9 cellular contexts compared by ENCODE assay signal in genomic region chr9:37026085-37026935, GRCh38. TPM values are rescaled to one million over a fixed set of nuclear protein-coding genes. Genes with fewer than 3 reads are reported as not detected.
DNase-seq lines count a peak whose midpoint lies in the region; ATAC-seq and TF ChIP-seq lines count a peak whose summit lies in the region.
"Had no signal": no experiment of that assay in that cellular context is flagged by ENCODE, and none has a peak within 500 bp of the region (broad histone marks: within the 10 kb centered on the region; RNA-seq: fewer than 3 reads in every experiment).

No MANE protein-coding gene starts in this region.

- TF ChIP-seq CTCF in natural killer cell (IDR thresholded peaks at IDR 0.05) (no peak), tibial artery (IDR thresholded peaks at IDR 0.05) (no peak)

- peaks cover 66% of the 10 kb centered on the region for H3K27me3 Mint-ChIP-seq in activated T-helper 17 cell treated with anti-CD3 and anti-CD28 coated beads, Interleukin-2, amount 50 U/mL, for 72 hours
- H3K27me3 Mint-ChIP-seq in natural killer cell (ENCODE audit: low read depth in 2 of 2): peaks cover 69 to 70% of the 10 kb centered on the region in 2 donors

- ATAC-seq in activated T-helper 17 cell treated with anti-CD3 and anti-CD28 coated beads, Interleukin-2, amount 50 U/mL, for 72 hours (replicated peaks): no peak
- ATAC-seq in natural killer cell (no peak), sciatic nerve (no peak), GM21576 (IDR thresholded peaks at IDR 0.05; ENCODE audit: unreplicated experiment) (no peak)

- H3K36me3 ChIP-seq in H7 (replicated peaks; ENCODE audit: control insufficient read depth, insufficient read depth, low read length) (no peaks in the 10 kb centered on the region), tibial artery (no peaks in the 10 kb centered on the region)

- H3K4me1 ChIP-seq in tibial artery: peaks cover 0 to 54% (median 44%) of the 10 kb centered on the region in 4 donors

- DNase-seq in D341Med (ENCODE audit: low spot score) (peak; percentile 71), H7 (peak; percentile 82), natural killer cell (no peak), sciatic nerve (ENCODE audit: low spot score) (no peak), cerebellum (ENCODE audit: low spot score) (no peak), tibial artery (no peak)
- DNase-seq: T-helper 9 cell had no signal

- intact Hi-C loops in natural killer cell (cut with micrococcal nuclease) (no loop called here), sciatic nerve (cut with DNase I) (no loop called here), tibial artery (cut with DNase I; ENCODE audit: low total_unique reads) (no loop called here)

- H3K9me3 Mint-ChIP-seq in activated T-helper 17 cell treated with anti-CD3 and anti-CD28 coated beads, Interleukin-2, amount 50 U/mL, for 72 hours: peaks cover 4% of the 10 kb centered on the region
- H3K9me3 Mint-ChIP-seq in natural killer cell: no peaks in the 10 kb centered on the region

- H3K9me3 ChIP-seq in tibial artery: no peaks in the 10 kb centered on the region

- peaks cover 7% of the 10 kb centered on the region for H3K36me3 Mint-ChIP-seq in activated T-helper 17 cell treated with anti-CD3 and anti-CD28 coated beads, Interleukin-2, amount 50 U/mL, for 72 hours (ENCODE audit: low read depth)
- no peaks in the 10 kb centered on the region for H3K36me3 Mint-ChIP-seq in natural killer cell

- H3K4me3 Mint-ChIP-seq in activated T-helper 17 cell treated with anti-CD3 and anti-CD28 coated beads, Interleukin-2, amount 50 U/mL, for 72 hours: peak overlapping the region; percentile 70
- peak overlapping the region; percentile 50 for H3K4me3 Mint-ChIP-seq in natural killer cell

- peak overlapping the region; percentile 42 for H3K4me3 ChIP-seq in H7 (ENCODE audit: insufficient read depth, low read depth, low read length)
- H3K4me3 ChIP-seq in tibial artery: peak overlapping the region in 1 of 2 donors; percentile 45

- H3K27ac ChIP-seq in tibial artery: no peak overlapping the region

- H3K4me1 Mint-ChIP-seq in activated T-helper 17 cell treated with anti-CD3 and anti-CD28 coated beads, Interleukin-2, amount 50 U/mL, for 72 hours: peaks cover 11% of the 10 kb centered on the region
- peaks cover 13 to 40% of the 10 kb centered on the region in 2 donors for H3K4me1 Mint-ChIP-seq in natural killer cell

- H3K27me3 ChIP-seq in H7 (ENCODE audit: control insufficient read depth, insufficient read depth, low read length) (peaks cover 90% of the 10 kb centered on the region), tibial artery (peaks cover 28 to 98% of the 10 kb centered on the region in 2 donors)

- H3K27ac Mint-ChIP-seq in activated T-helper 17 cell treated with anti-CD3 and anti-CD28 coated beads, Interleukin-2, amount 50 U/mL, for 72 hours: no peak overlapping the region
- H3K27ac Mint-ChIP-seq in natural killer cell: no peak overlapping the region

RNA-seq across cellular contexts. Expression of gene PAX5, which starts 7.8 kb away (rescaled TPM):
- total RNA-seq in H7 (2014; rRNA removed; shearing (Covaris generic)): 1.7 and 4.7 TPM in 2 replicates
- under 1 TPM; 0.30 to 0.66 TPM for total RNA-seq in activated T-helper 17 cell treated with anti-CD3 and anti-CD28 coated beads, Interleukin-2, amount 50 U/mL, for 72 hours
- 1 to 10 TPM; 1.3 to 2.1 (median 2.0) TPM for total RNA-seq in natural killer cell
- total RNA-seq in sciatic nerve: 1.2 TPM
- 0.64 TPM for total RNA-seq in cerebellum

Comparison
In these comparisons a context has a peak if more than half of its experiments do, and no peak if none do; other contexts are left out.
1. DNase-seq: peak in D341Med (single experiment) and H7 (single experiment); none in natural killer cell (single experiment), sciatic nerve (single experiment), cerebellum (single experiment) and tibial artery (0 of 2).